Comparison of ENCODE assay signal across 1 cellular context in the genomic region with DNA sequence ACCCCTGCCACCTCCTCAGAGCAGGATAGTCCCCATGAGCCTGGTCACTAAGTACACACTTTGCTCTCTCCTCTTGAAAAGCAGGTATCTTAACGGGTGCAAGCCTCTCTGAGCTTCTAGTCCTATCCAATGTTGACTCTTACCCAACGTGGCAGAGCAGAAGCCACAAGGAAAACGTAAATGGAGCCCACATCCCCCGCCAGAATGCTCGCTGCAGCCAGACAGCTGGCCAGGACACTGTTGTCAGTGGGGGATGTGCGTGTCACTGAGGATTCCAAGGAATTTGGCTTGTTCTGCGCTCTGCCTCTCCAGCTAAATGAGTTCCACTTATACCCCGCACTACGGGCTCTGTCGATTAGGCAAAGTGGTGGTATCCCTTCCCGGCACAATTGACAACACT.
TF ChIP-seq lines count a peak whose summit lies in the region.

No MANE protein-coding gene starts in this region.

TF ChIP-seq in GM23338, 12 proteins besides CTCF, POLR2A, EP300 and RAD21 (continued from another document):
- TF ChIP-seq, protein P1, sequence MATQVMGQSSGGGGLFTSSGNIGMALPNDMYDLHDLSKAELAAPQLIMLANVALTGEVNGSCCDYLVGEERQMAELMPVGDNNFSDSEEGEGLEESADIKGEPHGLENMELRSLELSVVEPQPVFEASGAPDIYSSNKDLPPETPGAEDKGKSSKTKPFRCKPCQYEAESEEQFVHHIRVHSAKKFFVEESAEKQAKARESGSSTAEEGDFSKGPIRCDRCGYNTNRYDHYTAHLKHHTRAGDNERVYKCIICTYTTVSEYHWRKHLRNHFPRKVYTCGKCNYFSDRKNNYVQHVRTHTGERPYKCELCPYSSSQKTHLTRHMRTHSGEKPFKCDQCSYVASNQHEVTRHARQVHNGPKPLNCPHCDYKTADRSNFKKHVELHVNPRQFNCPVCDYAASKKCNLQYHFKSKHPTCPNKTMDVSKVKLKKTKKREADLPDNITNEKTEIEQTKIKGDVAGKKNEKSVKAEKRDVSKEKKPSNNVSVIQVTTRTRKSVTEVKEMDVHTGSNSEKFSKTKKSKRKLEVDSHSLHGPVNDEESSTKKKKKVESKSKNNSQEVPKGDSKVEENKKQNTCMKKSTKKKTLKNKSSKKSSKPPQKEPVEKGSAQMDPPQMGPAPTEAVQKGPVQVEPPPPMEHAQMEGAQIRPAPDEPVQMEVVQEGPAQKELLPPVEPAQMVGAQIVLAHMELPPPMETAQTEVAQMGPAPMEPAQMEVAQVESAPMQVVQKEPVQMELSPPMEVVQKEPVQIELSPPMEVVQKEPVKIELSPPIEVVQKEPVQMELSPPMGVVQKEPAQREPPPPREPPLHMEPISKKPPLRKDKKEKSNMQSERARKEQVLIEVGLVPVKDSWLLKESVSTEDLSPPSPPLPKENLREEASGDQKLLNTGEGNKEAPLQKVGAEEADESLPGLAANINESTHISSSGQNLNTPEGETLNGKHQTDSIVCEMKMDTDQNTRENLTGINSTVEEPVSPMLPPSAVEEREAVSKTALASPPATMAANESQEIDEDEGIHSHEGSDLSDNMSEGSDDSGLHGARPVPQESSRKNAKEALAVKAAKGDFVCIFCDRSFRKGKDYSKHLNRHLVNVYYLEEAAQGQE (IDR thresholded peaks at IDR 0.05; ENCODE audit: unreplicated experiment) = no peak
- TF ChIP-seq NANOG (IDR thresholded peaks at IDR 0.05; ENCODE audit: borderline replicate concordance) (no peak), POLR2AphosphoS5 (IDR thresholded peaks at IDR 0.05; ENCODE audit: low read depth) (no peak), CREB1 (CRISPR knock-in tag; IDR thresholded peaks at IDR 0.05; ENCODE audit: low read depth) (no peak)
- TF ChIP-seq, protein P2, sequence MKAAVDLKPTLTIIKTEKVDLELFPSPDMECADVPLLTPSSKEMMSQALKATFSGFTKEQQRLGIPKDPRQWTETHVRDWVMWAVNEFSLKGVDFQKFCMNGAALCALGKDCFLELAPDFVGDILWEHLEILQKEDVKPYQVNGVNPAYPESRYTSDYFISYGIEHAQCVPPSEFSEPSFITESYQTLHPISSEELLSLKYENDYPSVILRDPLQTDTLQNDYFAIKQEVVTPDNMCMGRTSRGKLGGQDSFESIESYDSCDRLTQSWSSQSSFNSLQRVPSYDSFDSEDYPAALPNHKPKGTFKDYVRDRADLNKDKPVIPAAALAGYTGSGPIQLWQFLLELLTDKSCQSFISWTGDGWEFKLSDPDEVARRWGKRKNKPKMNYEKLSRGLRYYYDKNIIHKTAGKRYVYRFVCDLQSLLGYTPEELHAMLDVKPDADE (IDR thresholded peaks at IDR 0.05) = no peak
